In the genomic region with DNA sequence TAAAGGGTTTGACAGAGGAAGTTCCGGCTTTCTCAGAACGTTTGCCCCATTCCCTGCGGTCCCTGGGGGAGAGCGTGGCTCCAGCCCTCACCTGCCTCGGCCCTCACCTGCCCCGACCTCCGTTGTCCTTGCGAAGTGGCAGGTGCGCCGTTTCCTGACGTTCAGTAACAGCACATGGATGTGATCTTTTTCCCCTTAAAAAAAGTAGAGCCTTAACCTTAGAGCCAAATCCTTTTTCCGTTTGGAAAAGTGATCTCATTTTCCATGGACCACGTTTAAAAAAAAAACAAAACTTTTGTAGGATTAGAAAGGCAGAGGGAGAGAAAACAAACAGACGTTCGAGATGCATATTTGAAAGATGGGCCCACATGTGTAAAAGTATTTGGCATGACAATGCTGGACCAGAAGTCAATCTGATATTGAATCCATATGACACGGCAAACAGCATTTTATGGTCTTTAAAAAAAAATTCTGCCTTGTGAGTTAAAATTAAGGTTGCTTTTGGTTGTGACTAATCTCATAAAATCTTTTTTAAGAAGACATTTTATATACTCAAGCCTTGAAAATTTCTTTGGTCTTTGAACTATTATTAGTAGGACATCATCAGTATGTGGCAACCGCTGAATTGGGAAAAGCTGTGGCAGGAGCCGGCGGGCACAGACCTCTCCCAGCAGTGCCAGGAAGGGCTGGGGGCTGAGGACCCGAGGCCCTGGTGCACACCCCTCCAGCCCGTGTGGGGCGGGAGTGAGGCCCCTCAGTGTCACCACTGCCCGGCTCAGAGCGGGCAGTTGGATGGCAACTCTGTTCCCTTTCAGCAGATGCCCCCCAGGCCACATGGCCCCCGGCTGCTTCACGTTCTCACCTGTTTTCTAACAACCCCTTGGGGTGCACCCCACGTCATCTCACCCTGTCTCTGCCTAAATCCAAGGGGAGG, we compare ENCODE assay signal across 8 cellular contexts. TPM values are rescaled to one million over a fixed set of nuclear protein-coding genes. Genes with fewer than 3 reads are reported as not detected.
A peak's percentile ranks its signal among the peaks of the same experiment; 100 is the strongest.
DNase-seq lines count a peak whose midpoint lies in the region; ATAC-seq and TF ChIP-seq lines count a peak whose summit lies in the region.

No MANE protein-coding gene starts in this region.

- H3K9ac ChIP-seq in SU-DHL-6 (ENCODE audit: low read length): peak overlapping the region; percentile 45; the same call in 1 of the 2 replicates

- peak overlapping the region; percentile 92 for H3K27ac ChIP-seq in SU-DHL-6 (ENCODE audit: low read depth, low read length)
- peak overlapping the region in 3 of 10 donors; percentile 2 to 32 (median 31) for H3K27ac ChIP-seq in heart right ventricle
- peak overlapping the region in 1 of 2 donors; percentile 20 for H3K27ac ChIP-seq in tibial artery

- H3K4me1 ChIP-seq in heart right ventricle: peaks cover 0 to 18% (median 14%) of the 10 kb centered on the region in 9 donors
- peaks cover 0 to 19% (median 14%) of the 10 kb centered on the region in 4 donors for H3K4me1 ChIP-seq in tibial artery

- intact Hi-C loops in activated CD4-positive, alpha-beta T cell treated with anti-CD3 and anti-CD28 coated beads, Interleukin-2, amount 10 ng/mL, durations not matched to agents 24 days and 14 days (cut with micrococcal nuclease): no loop called here
- intact Hi-C loops in heart right ventricle (cut with DNase I) (no loop called here), tibial artery (cut with DNase I; ENCODE audit: low total_unique reads) (no loop called here)

- peaks cover 28% of the 10 kb centered on the region for H3K36me3 Mint-ChIP-seq in activated CD4-positive, alpha-beta T cell treated with anti-CD3 and anti-CD28 coated beads, Interleukin-2, amount 10 ng/mL, durations not matched to agents 24 days and 14 days (ENCODE audit: low read depth)

- H3K27me3 ChIP-seq in SU-DHL-6 (ENCODE audit: low read length) (no peaks in the 10 kb centered on the region), heart right ventricle (peaks cover 0 to 30% (median 9%) of the 10 kb centered on the region in 7 donors), tibial artery (peaks cover 0 to 27% of the 10 kb centered on the region in 2 donors)

- H3K9me3 ChIP-seq in SU-DHL-6 (ENCODE audit: insufficient read depth, low read length): no peaks in the 10 kb centered on the region
- H3K9me3 ChIP-seq in heart right ventricle: no peaks in the 10 kb centered on the region
- no peaks in the 10 kb centered on the region for H3K9me3 ChIP-seq in tibial artery

- no peaks in the 10 kb centered on the region for H3K9me2 ChIP-seq in SU-DHL-6 (replicated peaks; ENCODE audit: insufficient read depth, low read length)

- H4K20me1 ChIP-seq in SU-DHL-6 (ENCODE audit: low read depth, low read length): no peaks in the 10 kb centered on the region

- peak; percentile 6 for ATAC-seq in HG03039 (IDR thresholded peaks at IDR 0.05; ENCODE audit: unreplicated experiment)
- ATAC-seq in heart right ventricle: peak in 1 of 8 donors; percentile 18

- no peak for TF ChIP-seq CTCF in SU-DHL-6 (IDR thresholded peaks at IDR 0.05; ENCODE audit: insufficient read depth, low read length, poor library complexity, severe bottlenecking)
- TF ChIP-seq CTCF in heart right ventricle (IDR thresholded peaks at IDR 0.05): no peak
- no peak for TF ChIP-seq CTCF in tibial artery (IDR thresholded peaks at IDR 0.05)

- H3K79me2 ChIP-seq in SU-DHL-6 (ENCODE audit: insufficient read depth, low read length): no peaks in the 10 kb centered on the region

- 54 to 58% methylated on average over 27 of the region's 27 CpGs for WGBS in heart right ventricle, 2 donors

- peak overlapping the region; percentile 51 for H3K4me3 Mint-ChIP-seq in activated CD4-positive, alpha-beta T cell treated with anti-CD3 and anti-CD28 coated beads, Interleukin-2, amount 10 ng/mL, durations not matched to agents 24 days and 14 days

- H3K4me1 Mint-ChIP-seq in activated CD4-positive, alpha-beta T cell treated with anti-CD3 and anti-CD28 coated beads, Interleukin-2, amount 10 ng/mL, durations not matched to agents 24 days and 14 days: peaks cover 14% of the 10 kb centered on the region

- peak overlapping the region; percentile 89 for H3K27ac Mint-ChIP-seq in activated CD4-positive, alpha-beta T cell treated with anti-CD3 and anti-CD28 coated beads, Interleukin-2, amount 10 ng/mL, durations not matched to agents 24 days and 14 days

- no peaks in the 10 kb centered on the region for H3K9me3 Mint-ChIP-seq in activated CD4-positive, alpha-beta T cell treated with anti-CD3 and anti-CD28 coated beads, Interleukin-2, amount 10 ng/mL, durations not matched to agents 24 days and 14 days

- H2AFZ ChIP-seq in SU-DHL-6 (ENCODE audit: low read depth, low read length, severe bottlenecking): peak overlapping the region; percentile 1

- no peaks in the 10 kb centered on the region for H3K27me3 Mint-ChIP-seq in activated CD4-positive, alpha-beta T cell treated with anti-CD3 and anti-CD28 coated beads, Interleukin-2, amount 10 ng/mL, durations not matched to agents 24 days and 14 days

- in situ Hi-C loops in KBM-7 (cut with MboI; ENCODE audit: low pct_unique_long_range_greater_than_20kb, low sequenced_read_pairs): no loop called here

- peak overlapping the region; percentile 38 for H3K4me2 ChIP-seq in SU-DHL-6 (ENCODE audit: low read depth, low read length, poor library complexity, severe bottlenecking)

- no peak overlapping the region for H3K4me3 ChIP-seq in SU-DHL-6 (ENCODE audit: insufficient read depth, low read length, poor library complexity, severe bottlenecking)
- peak overlapping the region in 8 of 10 donors; percentile 2 to 46 (median 32) for H3K4me3 ChIP-seq in heart right ventricle
- peak overlapping the region; percentile 29 to 34 for H3K4me3 ChIP-seq in tibial artery

- no peak for DNase-seq in activated CD4-positive, alpha-beta T cell treated with anti-CD3 and anti-CD28 coated beads, Interleukin-2, amount 10 ng/mL, durations not matched to agents 24 days and 14 days
- DNase-seq in activated CD4-positive, alpha-beta T cell treated with anti-CD3 and anti-CD28 coated beads, Interleukin-2, amount 50 U/mL, for 4 hours: no peak
- no peak for DNase-seq in heart right ventricle
- peak in 1 of 2 donors; percentile 57 for DNase-seq in tibial artery
- DNase-seq in KBM-7: no peak
- no peak for DNase-seq in NCI-H1048 (lab: John Stamatoyannopoulos, UW)

- H3F3A ChIP-seq in SU-DHL-6 (ENCODE audit: insufficient read depth): peaks cover 23% of the 10 kb centered on the region

- H3K36me3 ChIP-seq in SU-DHL-6 (ENCODE audit: low read length) (no peaks in the 10 kb centered on the region), heart right ventricle (no peaks in the 10 kb centered on the region), tibial artery (no peaks in the 10 kb centered on the region)

RNA-seq across cellular contexts. Expression of gene EXOC3, which starts 42.4 kb away (rescaled TPM):
- total RNA-seq in activated CD4-positive, alpha-beta T cell treated with anti-CD3 and anti-CD28 coated beads, Interleukin-2, amount 10 ng/mL, durations not matched to agents 24 days and 14 days: 64.5 and 67.2 TPM in 2 replicates
- total RNA-seq in heart right ventricle: 10 to 100 TPM; 35.9 to 44.7 (median 41.0) TPM
- polyA plus RNA-seq in heart right ventricle: 10 to 100 TPM; 29.0 to 29.1 TPM
